Comparison of ENCODE assay signal across 30 cellular contexts in the genomic region with DNA sequence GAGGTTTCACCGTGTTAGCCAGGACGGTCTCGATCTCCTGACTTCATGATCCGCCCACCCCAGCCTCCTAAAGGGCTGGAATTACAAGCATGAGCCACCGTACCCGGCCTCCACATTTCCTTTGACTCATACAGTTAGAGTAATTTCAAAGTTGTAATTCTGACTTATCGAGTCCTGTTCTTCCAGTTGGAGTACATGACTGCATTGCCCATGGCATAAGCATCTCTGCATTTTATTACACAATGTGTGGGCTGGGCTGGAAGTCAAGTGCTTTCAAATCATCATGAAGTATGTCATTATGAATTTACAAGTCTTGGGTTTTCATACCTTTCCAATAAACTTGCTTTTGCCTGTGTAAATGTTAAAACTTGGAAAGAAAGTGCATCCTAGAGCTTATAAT.
"Had no signal": no experiment of that assay in that cellular context is flagged by ENCODE, and none has a peak within 500 bp of the region (broad histone marks: within the 10 kb centered on the region; RNA-seq: fewer than 3 reads in every experiment).

No MANE protein-coding gene starts in this region.

- H3K27me3 ChIP-seq: pancreas, upper lobe of left lung had no signal

- DNase-seq: activated CD4-positive, alpha-beta memory T cell treated with anti-CD3 and anti-CD28 coated beads, Interleukin-2, amount 10 ng/mL, durations not matched to agents 7 days and 5 days; activated CD4-positive, alpha-beta T cell treated with anti-CD3 and anti-CD28 coated beads, Interleukin-2, amount 10 ng/mL, durations not matched to agents 7 days and 5 days; activated CD4-positive, CD25-positive, alpha-beta regulatory T cell treated with anti-CD3 and anti-CD28 coated beads, Interleukin-2, amount 50 U/mL, for 72 hours; activated CD8-positive, alpha-beta memory T cell treated with anti-CD3 and anti-CD28 coated beads, Interleukin-2, amount 50 U/mL, for 48 hours; activated gamma-delta T cell treated with Interleukin-2 at 50 U/mL for 16 hours; activated naive CD4-positive, alpha-beta T cell treated with anti-CD3 and anti-CD28 coated beads, Interleukin-2, amount 50 U/mL, for 16 hours; activated T-cell treated with anti-CD3 and anti-CD28 coated beads, Interleukin-2, amount 50 U/mL, for 24 hours; amygdala; dermis blood vessel endothelial cell; effector CD4-positive, alpha-beta T cell; head of caudate nucleus; hypothalamus; immature natural killer cell; kidney glomerular epithelial cell; lower lobe of right lung; mesenchymal stem cell; naive thymus-derived CD8-positive, alpha-beta T cell; nucleus accumbens; pancreas; retina; stimulated activated CD4-positive, alpha-beta T cell treated with anti-CD3 and anti-CD28 coated beads, Interleukin-12 subunit alpha, Interleukin-12 subunit beta, amount 100 ng/mL, for 4 hours; stimulated activated CD4-positive, alpha-beta T cell treated with anti-CD3 and anti-CD28 coated beads, Interleukin-4, amount 100 ng/mL, for 24 hours; T-helper 9 cell; upper lobe of left lung had no signal

- ATAC-seq: left lobe of liver; naive thymus-derived CD8-positive, alpha-beta T cell; pancreas; sciatic nerve; stimulated activated effector memory CD8-positive, alpha-beta T cell treated with anti-CD3 and anti-CD28 coated beads, Interleukin-12 subunit alpha, Interleukin-12 subunit beta, amount 100 ng/mL, for 72 hours had no signal

- H3K27ac ChIP-seq: lower lobe of right lung, pancreas, prostate gland, skin epidermis, thoracic aorta, upper lobe of left lung had no signal

- H3K4me3 ChIP-seq: lower lobe of right lung, pancreas, prostate gland, skin epidermis, thoracic aorta, upper lobe of left lung had no signal

- H3K4me1 ChIP-seq: lower lobe of right lung, pancreas, prostate gland, upper lobe of left lung had no signal

- H3K9me3 ChIP-seq: lower lobe of right lung, pancreas, prostate gland, thoracic aorta, upper lobe of left lung had no signal

- H3K36me3 ChIP-seq: lower lobe of right lung, pancreas, prostate gland, thoracic aorta, upper lobe of left lung had no signal
